In genomic region chr10:27104919-27105318, GRCh38 we compare ENCODE assay signal across 27 cellular contexts. TPM values are rescaled to one million over a fixed set of nuclear protein-coding genes. Genes with fewer than 3 reads are reported as not detected.
DNase-seq lines count a peak whose midpoint lies in the region; ATAC-seq and FAIRE-seq lines count a peak whose summit lies in the region.
"Had no signal": no experiment of that assay in that cellular context is flagged by ENCODE, and none has a peak within 500 bp of the region (broad histone marks: within the 10 kb centered on the region; RNA-seq: fewer than 3 reads in every experiment).

No MANE protein-coding gene starts in this region.

- WGBS in small intestine, 3 donors = 78 to 84% (median 79%) methylated on average over 5 of the region's 5 CpGs

- ATAC-seq in stimulated activated memory B cell treated with anti-CD40 and anti-IgM and Interleukin-4, amounts not matched to agents 10 μg/mL and 1 μg/mL and 100 μg/mL, for 72 hours = no peak
- ATAC-seq: left ventricle myocardium superior; stimulated activated naive B cell treated with anti-CD40 and anti-IgM and Interleukin-4, amounts not matched to agents 10 μg/mL and 1 μg/mL and 100 μg/mL, for 72 hours had no signal

- no peak overlapping the region for H3K4me3 Mint-ChIP-seq in activated T-helper 1 cell treated with anti-CD3 and anti-CD28 coated beads, Interleukin-12 subunit alpha, Interleukin-12 subunit beta, Interleukin-2, Interleukin-4 antibody, amounts not matched to agents 30 ng/mL and 10 ng/mL and 1 ng/mL, durations not matched to agents 14 hours and 24 hours and 36 hours
- H3K4me3 Mint-ChIP-seq in stimulated activated memory B cell treated with anti-CD40 and anti-IgM and Interleukin-4, amounts not matched to agents 10 μg/mL and 1 μg/mL and 100 μg/mL, for 72 hours = no peak overlapping the region
- H3K4me3 Mint-ChIP-seq: IgD-negative memory B cell; stimulated activated naive B cell treated with anti-CD40 and anti-IgM and Interleukin-4, amounts not matched to agents 10 μg/mL and 1 μg/mL and 100 μg/mL, for 72 hours had no signal

- H3K27ac Mint-ChIP-seq in activated T-helper 1 cell treated with anti-CD3 and anti-CD28 coated beads, Interleukin-12 subunit alpha, Interleukin-12 subunit beta, Interleukin-2, Interleukin-4 antibody, amounts not matched to agents 30 ng/mL and 10 ng/mL and 1 ng/mL, durations not matched to agents 14 hours and 24 hours and 36 hours = peak overlapping the region; percentile 70
- H3K27ac Mint-ChIP-seq in stimulated activated memory B cell treated with anti-CD40 and anti-IgM and Interleukin-4, amounts not matched to agents 10 μg/mL and 1 μg/mL and 100 μg/mL, for 72 hours = no peak overlapping the region
- H3K27ac Mint-ChIP-seq: stimulated activated naive B cell treated with anti-CD40 and anti-IgM and Interleukin-4, amounts not matched to agents 10 μg/mL and 1 μg/mL and 100 μg/mL, for 72 hours had no signal

- no peaks in the 10 kb centered on the region for H3K9me3 ChIP-seq in small intestine (ENCODE audit: control insufficient read depth, low read depth)
- H3K9me3 ChIP-seq: ascending aorta, Caco-2, prostate gland, tibial artery had no signal

- H3K4me1 ChIP-seq in small intestine (ENCODE audit: control insufficient read depth in 2 of 2, insufficient read depth in 1 of 2, low read depth in 1 of 2, low read length in 1 of 2) = no peaks in the 10 kb centered on the region
- H3K4me1 ChIP-seq: ascending aorta, Caco-2, prostate gland had no signal

- H3K4me3 ChIP-seq in Jurkat, Clone E6-1 (ENCODE audit: low read length) = no peak overlapping the region
- no peak overlapping the region for H3K4me3 ChIP-seq in small intestine (ENCODE audit: low read depth in 1 of 2, low read length in 2 of 2)
- H3K4me3 ChIP-seq: ascending aorta, dorsolateral prefrontal cortex, MG63, prostate gland, tibial artery had no signal

- H3K36me3 ChIP-seq in small intestine (ENCODE audit: control insufficient read depth in 2 of 2, insufficient read depth in 2 of 2, low read length in 2 of 2) = no peaks in the 10 kb centered on the region
- H3K36me3 ChIP-seq: prostate gland had no signal

- no peaks in the 10 kb centered on the region for H3K27me3 Mint-ChIP-seq in activated T-helper 1 cell treated with anti-CD3 and anti-CD28 coated beads, Interleukin-12 subunit alpha, Interleukin-12 subunit beta, Interleukin-2, Interleukin-4 antibody, amounts not matched to agents 30 ng/mL and 10 ng/mL and 1 ng/mL, durations not matched to agents 14 hours and 24 hours and 36 hours (ENCODE audit: insufficient read depth)
- no peaks in the 10 kb centered on the region for H3K27me3 Mint-ChIP-seq in stimulated activated memory B cell treated with anti-CD40 and anti-IgM and Interleukin-4, amounts not matched to agents 10 μg/mL and 1 μg/mL and 100 μg/mL, for 72 hours
- H3K27me3 Mint-ChIP-seq: stimulated activated naive B cell treated with anti-CD40 and anti-IgM and Interleukin-4, amounts not matched to agents 10 μg/mL and 1 μg/mL and 100 μg/mL, for 72 hours had no signal

- H3K36me3 Mint-ChIP-seq in activated T-helper 1 cell treated with anti-CD3 and anti-CD28 coated beads, Interleukin-12 subunit alpha, Interleukin-12 subunit beta, Interleukin-2, Interleukin-4 antibody, amounts not matched to agents 30 ng/mL and 10 ng/mL and 1 ng/mL, durations not matched to agents 14 hours and 24 hours and 36 hours (ENCODE audit: low read depth) = peaks cover 38% of the 10 kb centered on the region
- H3K36me3 Mint-ChIP-seq in stimulated activated memory B cell treated with anti-CD40 and anti-IgM and Interleukin-4, amounts not matched to agents 10 μg/mL and 1 μg/mL and 100 μg/mL, for 72 hours = peaks cover 22% of the 10 kb centered on the region

- in situ Hi-C loops in G401 (cut with HindIII; ENCODE audit: low sequenced_read_pairs) = no loop called here

- peaks cover 48% of the 10 kb centered on the region for H3K4me1 Mint-ChIP-seq in activated T-helper 1 cell treated with anti-CD3 and anti-CD28 coated beads, Interleukin-12 subunit alpha, Interleukin-12 subunit beta, Interleukin-2, Interleukin-4 antibody, amounts not matched to agents 30 ng/mL and 10 ng/mL and 1 ng/mL, durations not matched to agents 14 hours and 24 hours and 36 hours (ENCODE audit: low read depth)
- H3K4me1 Mint-ChIP-seq in stimulated activated memory B cell treated with anti-CD40 and anti-IgM and Interleukin-4, amounts not matched to agents 10 μg/mL and 1 μg/mL and 100 μg/mL, for 72 hours = peaks cover 17% of the 10 kb centered on the region

- no peaks in the 10 kb centered on the region for H3K9me3 Mint-ChIP-seq in activated T-helper 1 cell treated with anti-CD3 and anti-CD28 coated beads, Interleukin-12 subunit alpha, Interleukin-12 subunit beta, Interleukin-2, Interleukin-4 antibody, amounts not matched to agents 30 ng/mL and 10 ng/mL and 1 ng/mL, durations not matched to agents 14 hours and 24 hours and 36 hours
- peaks cover 5% of the 10 kb centered on the region for H3K9me3 Mint-ChIP-seq in stimulated activated memory B cell treated with anti-CD40 and anti-IgM and Interleukin-4, amounts not matched to agents 10 μg/mL and 1 μg/mL and 100 μg/mL, for 72 hours
- H3K9me3 Mint-ChIP-seq: stimulated activated naive B cell treated with anti-CD40 and anti-IgM and Interleukin-4, amounts not matched to agents 10 μg/mL and 1 μg/mL and 100 μg/mL, for 72 hours had no signal

- no peak overlapping the region for H3K27ac ChIP-seq in small intestine (ENCODE audit: low read depth in 1 of 2, low read length in 1 of 2)
- H3K27ac ChIP-seq: ascending aorta, dorsolateral prefrontal cortex, prostate gland, tibial artery had no signal

- DNase-seq in activated CD4-positive, alpha-beta T cell treated with anti-CD3 and anti-CD28 coated beads for 48 hours = peak; percentile 7
- no peak for DNase-seq in activated CD4-positive, alpha-beta T cell treated with anti-CD3 and anti-CD28 coated beads, Interleukin-2, amount 50 U/mL, for 4 hours
- peak; percentile 9 for DNase-seq in Jurkat, Clone E6-1 (ENCODE audit: low read depth, low spot score)
- peak; percentile 12 for DNase-seq in activated T-helper 1 cell treated with anti-CD3 and anti-CD28 coated beads, Interleukin-12 subunit alpha, Interleukin-12 subunit beta, Interleukin-2, Interleukin-4 antibody, amounts not matched to agents 30 ng/mL and 10 ng/mL and 1 ng/mL, durations not matched to agents 14 hours and 24 hours and 36 hours (ENCODE audit: low spot score)
- peak; percentile 2 for DNase-seq in small intestine
- DNase-seq in G401 (ENCODE audit: low spot score) = no peak
- no peak for DNase-seq in LoVo (ENCODE audit: low spot score)
- DNase-seq: activated effector memory CD4-positive, alpha-beta T cell treated with Interleukin-2 at 50 U/mL for 16 hours; AML-193; Caco-2; caudate nucleus; DMS79 treated with DMSO at 0.1 percent for 48 hours; dorsolateral prefrontal cortex; left ventricle myocardium superior; MG63; NCI-H1436; NCI-H510A treated with DMSO at 0.1 percent for 48 hours; NK-92 treated with Interleukin-12 subunit alpha and Interleukin-12 subunit beta, amount 100 ng/mL, for 24 hours; stimulated activated CD4-positive, alpha-beta T cell treated with anti-CD3 and anti-CD28 coated beads, Interleukin-1b, Interleukin-23, amount 100 ng/mL, for 48 hours; stimulated activated naive B cell treated with anti-CD40 and anti-IgM and Interleukin-4, amounts not matched to agents 10 μg/mL and 1 μg/mL and 100 μg/mL, for 72 hours; tibial artery had no signal

- intact Hi-C loops in activated T-helper 1 cell treated with anti-CD3 and anti-CD28 coated beads, Interleukin-12 subunit alpha, Interleukin-12 subunit beta, Interleukin-2, Interleukin-4 antibody, amounts not matched to agents 30 ng/mL and 10 ng/mL and 1 ng/mL, durations not matched to agents 14 hours and 24 hours and 36 hours (cut with micrococcal nuclease) = loop anchor here (5.0 to 10.0 kb wide), 5 partner anchors 68 to 658 kb away; partner anchors contain the start of gene RAB18

- H3K27me3 ChIP-seq in small intestine (ENCODE audit: control insufficient read depth in 2 of 2, insufficient read depth in 2 of 2, low read length in 2 of 2) = no peaks in the 10 kb centered on the region
- H3K27me3 ChIP-seq: ascending aorta, dorsolateral prefrontal cortex, MG63, tibial artery had no signal

- no peak for FAIRE-seq in small intestine (lab: Jason Lieb, UNC)
- FAIRE-seq: GM12892, GM19239 had no signal

RNA-seq across cellular contexts. Expression of gene ANKRD26, which starts 4.6 kb away (rescaled TPM):
- polyA plus RNA-seq in Jurkat, Clone E6-1 (2012; ENCODE audit: insufficient read depth, insufficient read length) = 5.1 TPM
- 4.3 and 7.0 TPM in 2 replicates for total RNA-seq in activated T-helper 1 cell treated with anti-CD3 and anti-CD28 coated beads, Interleukin-12 subunit alpha, Interleukin-12 subunit beta, Interleukin-2, Interleukin-4 antibody, amounts not matched to agents 30 ng/mL and 10 ng/mL and 1 ng/mL, durations not matched to agents 14 hours and 24 hours and 36 hours
- polyA plus RNA-seq in small intestine = 1 to 10 TPM; 1.9 to 3.1 (median 2.1) TPM
- 6.3 and 8.5 TPM in 2 replicates for total RNA-seq in G401 (2014; rRNA removed; shearing (Covaris generic))

RNA-seq across cellular contexts. Expression of gene YME1L1, which starts 49.3 kb away (rescaled TPM):
- polyA plus RNA-seq in Jurkat, Clone E6-1 (2012; ENCODE audit: insufficient read depth, insufficient read length) = 123 TPM
- total RNA-seq in activated T-helper 1 cell treated with anti-CD3 and anti-CD28 coated beads, Interleukin-12 subunit alpha, Interleukin-12 subunit beta, Interleukin-2, Interleukin-4 antibody, amounts not matched to agents 30 ng/mL and 10 ng/mL and 1 ng/mL, durations not matched to agents 14 hours and 24 hours and 36 hours = 142 and 146 TPM in 2 replicates
- 10 to 100 TPM; 28.6 to 50.5 (median 32.7) TPM for polyA plus RNA-seq in small intestine
- 77.0 and 109 TPM in 2 replicates for total RNA-seq in G401 (2014; rRNA removed; shearing (Covaris generic))

RNA-seq across cellular contexts. Expression of gene MASTL, which starts 50.2 kb away (rescaled TPM):
- 18.6 TPM for polyA plus RNA-seq in Jurkat, Clone E6-1 (2012; ENCODE audit: insufficient read depth, insufficient read length)
- total RNA-seq in activated T-helper 1 cell treated with anti-CD3 and anti-CD28 coated beads, Interleukin-12 subunit alpha, Interleukin-12 subunit beta, Interleukin-2, Interleukin-4 antibody, amounts not matched to agents 30 ng/mL and 10 ng/mL and 1 ng/mL, durations not matched to agents 14 hours and 24 hours and 36 hours = 33.2 and 33.7 TPM in 2 replicates
- polyA plus RNA-seq in small intestine = 1 to 10 TPM; 2.5 to 5.6 (median 3.2) TPM
- 19.0 and 27.4 TPM in 2 replicates for total RNA-seq in G401 (2014; rRNA removed; shearing (Covaris generic))

Comparison
In these comparisons a context has a peak if more than half of its experiments do, and no peak if none do; other contexts are left out.
1. DNase-seq: peak in activated CD4-positive, alpha-beta T cell treated with anti-CD3 and anti-CD28 coated beads for 48 hours (single experiment), Jurkat, Clone E6-1 (single experiment), activated T-helper 1 cell treated with anti-CD3 and anti-CD28 coated beads, Interleukin-12 subunit alpha, Interleukin-12 subunit beta, Interleukin-2, Interleukin-4 antibody, amounts not matched to agents 30 ng/mL and 10 ng/mL and 1 ng/mL, durations not matched to agents 14 hours and 24 hours and 36 hours (single experiment) and small intestine (single experiment); none in activated CD4-positive, alpha-beta T cell treated with anti-CD3 and anti-CD28 coated beads, Interleukin-2, amount 50 U/mL, for 4 hours (0 of 2), G401 (single experiment) and LoVo (single experiment).